Comparison of ENCODE assay signal across 9 cellular contexts in genomic region chr14:61280526-61281185, GRCh38. TPM values are rescaled to one million over a fixed set of nuclear protein-coding genes. Genes with fewer than 3 reads are reported as not detected.
DNase-seq lines count a peak whose midpoint lies in the region; ATAC-seq and TF ChIP-seq lines count a peak whose summit lies in the region.
"Had no signal": no experiment of that assay in that cellular context is flagged by ENCODE, and none has a peak within 500 bp of the region (broad histone marks: within the 10 kb centered on the region; RNA-seq: fewer than 3 reads in every experiment).

No MANE protein-coding gene starts in this region.

- TF ChIP-seq EP300 in tibial nerve (IDR thresholded peaks at IDR 0.05): peak in 1 of 2 donors; percentile 54

- 0 out of 3 replicates have a peak, but pooled peaks have one; percentile 9 for TF ChIP-seq CTCF in GM12872 (IDR thresholded peaks at IDR 0.05; ENCODE audit: insufficient read depth, low read depth, low read length)
- peak; percentile 30 to 58 (median 33) for TF ChIP-seq CTCF in tibial nerve (IDR thresholded peaks at IDR 0.05)

- H3K27ac ChIP-seq in tibial nerve: peak overlapping the region; percentile 78 to 95 (median 84)

- TF ChIP-seq POLR2A in tibial nerve (IDR thresholded peaks at IDR 0.05): peak in 1 of 2 donors; percentile 34

- H3K36me3 ChIP-seq in tibial nerve: no peaks in the 10 kb centered on the region

- intact Hi-C loops in head of caudate nucleus (cut with DNase I): no loop called here

- H3K4me1 ChIP-seq in tibial nerve: peaks cover 0 to 29% (median 1%) of the 10 kb centered on the region in 4 donors

- H3K9me3 ChIP-seq in tibial nerve: no peaks in the 10 kb centered on the region

- WGBS in tibial nerve, 2 donors: 3 to 6% methylated on average over 47 to 49 of the region's 81 CpGs

- DNase-seq in NCI-H748 treated with DMSO at 0.1 percent for 48 hours (lab: John Stamatoyannopoulos, UW): peak; percentile 72
- DNase-seq in activated gamma-delta T cell treated with Interleukin-2 at 50 U/mL for 16 hours: peak; percentile 78
- peak in 25 of 42 donors; percentile 7 to 57 (median 28) for DNase-seq in head of caudate nucleus
- DNase-seq in pons (ENCODE audit: low spot score): peak; percentile 8
- DNase-seq in tibial nerve (ENCODE audit: low spot score in 2 of 2): peak; percentile 38 to 47
- DNase-seq in SKM-1 treated with dmso at 0.1 percent for 144 hours (lab: John Stamatoyannopoulos, UW; ENCODE audit: unreplicated experiment): no peak

- H3K27me3 ChIP-seq in tibial nerve: peaks cover 0 to 22% of the 10 kb centered on the region in 2 donors

- ATAC-seq in HG03196 (IDR thresholded peaks at IDR 0.05; ENCODE audit: unreplicated experiment): no peak

- peak overlapping the region; percentile 41 to 70 (median 48) for H3K4me3 ChIP-seq in tibial nerve

RNA-seq across cellular contexts. Expression of gene TMEM30B, which starts 0.5 kb away (rescaled TPM):
- total RNA-seq in tibial nerve: 10 to 100 TPM; 15.6 to 47.6 (median 39.9) TPM
- total RNA-seq: NCI-H460 had no signal

RNA-seq across cellular contexts. Expression of gene PRKCH, which starts 40.7 kb away (rescaled TPM):
- total RNA-seq in tibial nerve: 10 to 100 TPM; 26.4 to 33.9 (median 29.2) TPM
